In the genomic region with DNA sequence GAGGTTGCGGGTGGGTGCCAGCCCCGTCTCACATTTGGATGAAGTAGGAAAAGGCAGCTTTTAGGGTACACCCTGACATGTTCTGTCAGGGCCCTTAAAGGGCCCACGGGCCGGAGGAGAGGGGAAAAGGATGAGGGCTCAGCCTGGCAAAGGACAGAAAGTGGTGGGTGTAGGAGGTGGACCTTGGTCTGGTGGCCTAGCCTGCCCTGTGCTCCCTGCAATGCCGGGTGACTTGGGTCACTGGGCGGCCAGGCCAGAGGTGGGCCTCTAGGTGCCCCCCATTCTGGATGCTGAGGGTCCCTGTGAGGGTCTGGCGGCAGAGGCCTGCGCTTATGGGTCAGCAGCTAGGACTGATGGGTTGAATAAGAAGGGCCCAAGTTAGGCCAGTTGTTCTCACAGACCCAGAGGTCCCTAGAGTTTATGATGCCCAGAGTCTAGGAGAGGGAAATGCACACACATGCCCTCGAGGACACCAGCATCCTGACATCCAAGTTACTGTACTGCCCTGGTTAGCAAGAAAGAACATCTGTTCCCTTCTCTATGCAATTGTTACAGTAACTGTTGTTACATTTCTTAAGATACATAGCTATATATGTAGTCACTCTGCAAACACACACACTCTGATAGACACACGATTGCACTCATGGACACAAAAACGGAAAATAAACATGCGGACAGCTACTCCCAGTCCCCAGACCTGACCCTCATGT, we compare ENCODE assay signal across 10 cellular contexts. TPM values are rescaled to one million over a fixed set of nuclear protein-coding genes. Genes with fewer than 3 reads are reported as not detected.
A peak's percentile ranks its signal among the peaks of the same experiment; 100 is the strongest.
DNase-seq lines count a peak whose midpoint lies in the region; ATAC-seq, FAIRE-seq and TF ChIP-seq lines count a peak whose summit lies in the region.
"Had no signal": no experiment of that assay in that cellular context is flagged by ENCODE, and none has a peak within 500 bp of the region (broad histone marks: within the 10 kb centered on the region; RNA-seq: fewer than 3 reads in every experiment).

No MANE protein-coding gene starts in this region.

- no peak for FAIRE-seq in bronchial epithelial cell (lab: Jason Lieb, UNC)
- FAIRE-seq: frontal cortex had no signal

- DNase-seq in right atrium auricular region (ENCODE audit: low spot score) (no peak), Right ventricle myocardium superior (no peak), bronchial epithelial cell (ENCODE audit: low read depth) (peak; percentile 49), mucosa of descending colon (peak in 1 of 3 donors; percentile 58), aorta (peak in 1 of 2 donors; percentile 53), NCI-H446 treated with DMSO at 0.1 percent for 48 hours (lab: John Stamatoyannopoulos, UW) (no peak), GM10266 (ENCODE audit: extremely low spot score) (no peak)
- DNase-seq in activated CD4-positive, alpha-beta T cell treated with anti-CD3 and anti-CD28 coated beads, Interleukin-2, amount 50 U/mL, for 4 hours = no peak
- DNase-seq: NCI-H1694 had no signal

- peak overlapping the region; percentile 93 to 94 for H3K27ac ChIP-seq in right atrium auricular region
- H3K27ac ChIP-seq in aorta (ENCODE audit: low read depth in 1 of 2, low read length in 2 of 2) = no peak overlapping the region

- no peaks in the 10 kb centered on the region for H3K27me3 ChIP-seq in right atrium auricular region
- no peaks in the 10 kb centered on the region for H3K27me3 ChIP-seq in bronchial epithelial cell (ENCODE audit: control insufficient read depth, insufficient read depth, low read length)
- no peaks in the 10 kb centered on the region for H3K27me3 ChIP-seq in aorta (ENCODE audit: control insufficient read depth in 1 of 2, insufficient read depth in 2 of 2, low read length in 1 of 2)

- H3K4me3 ChIP-seq in right atrium auricular region (peak overlapping the region; percentile 66 to 68), bronchial epithelial cell (ENCODE audit: low read depth, low read length) (peak overlapping the region; percentile 81), mucosa of descending colon (peak overlapping the region; percentile 40), aorta (ENCODE audit: low read length in 2 of 2) (peak overlapping the region; percentile 56 to 75)

- H3K36me3 ChIP-seq in right atrium auricular region (no peaks in the 10 kb centered on the region), bronchial epithelial cell (ENCODE audit: control insufficient read depth, insufficient read depth, low read length) (peaks cover 10% of the 10 kb centered on the region), mucosa of descending colon (ENCODE audit: low read depth) (no peaks in the 10 kb centered on the region), aorta (ENCODE audit: control insufficient read depth in 1 of 2, insufficient read depth in 2 of 2, low read length in 1 of 2) (no peaks in the 10 kb centered on the region)

- TF ChIP-seq CTCF in right atrium auricular region (IDR thresholded peaks at IDR 0.05) (no peak), bronchial epithelial cell (IDR thresholded peaks at IDR 0.05; ENCODE audit: insufficient read depth, low read length, severe bottlenecking) (no peak), mucosa of descending colon (IDR thresholded peaks at IDR 0.05) (no peak), GM10266 (IDR thresholded peaks at IDR 0.05; ENCODE audit: control insufficient read depth, insufficient read depth, low read depth, missing control alignments) (no peak)

- H3K9me3 ChIP-seq in right atrium auricular region (no peaks in the 10 kb centered on the region), mucosa of descending colon (no peaks in the 10 kb centered on the region), aorta (ENCODE audit: control insufficient read depth, low read length) (no peaks in the 10 kb centered on the region)

- 49 to 50% methylated on average over 12 of the region's 12 CpGs for WGBS in aorta, 2 donors

- intact Hi-C loops in Right ventricle myocardium superior (cut with DNase I) (no loop called here), mucosa of descending colon (cut with DNase I, micrococcal nuclease) (no loop called here), aorta (cut with DNase I) (loop anchor here in 1 of 2 donors (5.0 kb wide), 1 partner anchor 70 kb away; the partner anchor contains the start of gene TRIM52)

- H3K4me1 ChIP-seq in right atrium auricular region = peaks cover 0 to 28% of the 10 kb centered on the region in 2 donors
- H3K4me1 ChIP-seq in mucosa of descending colon (ENCODE audit: low read depth) = no peaks in the 10 kb centered on the region
- H3K4me1 ChIP-seq in aorta (ENCODE audit: control insufficient read depth in 1 of 2, insufficient read depth in 2 of 2, low read length in 2 of 2) = no peaks in the 10 kb centered on the region

- ATAC-seq in Right ventricle myocardium superior (ENCODE audit: poor library complexity) (no peak), mucosa of descending colon (no peak), aorta (ENCODE audit: low FRiP score) (no peak)

RNA-seq across cellular contexts. Expression of gene TRIM7, which starts 12.5 kb away (rescaled TPM):
- 1 to 10 TPM; 4.1 to 7.7 TPM for total RNA-seq in right atrium auricular region
- total RNA-seq in Right ventricle myocardium superior = 10.8 TPM
- total RNA-seq in bronchial epithelial cell = 20.8 and 35.7 TPM in 2 replicates
- 1 to 10 TPM; 1.5 to 3.9 (median 3.2) TPM for total RNA-seq in mucosa of descending colon
- 1 to 10 TPM; 3.0 to 6.9 TPM for total RNA-seq in aorta
- 1 to 10 TPM; 4.3 to 6.3 TPM for polyA plus RNA-seq in aorta

RNA-seq across cellular contexts. Expression of gene TRIM41, which starts 30.6 kb away (rescaled TPM):
- total RNA-seq in right atrium auricular region (10 to 100 TPM; 10.0 to 11.2 TPM), Right ventricle myocardium superior (20.7 TPM), bronchial epithelial cell (10.3 and 26.0 TPM in 2 replicates), mucosa of descending colon (10 to 100 TPM; 25.6 to 34.0 (median 27.6) TPM), aorta (10 to 100 TPM; 15.2 to 21.4 TPM)
- 10 to 100 TPM; 15.7 to 22.2 TPM for polyA plus RNA-seq in aorta

RNA-seq across cellular contexts. Expression of gene OR2V2, which starts 45.1 kb away (rescaled TPM):
- not detected for total RNA-seq in right atrium auricular region
- total RNA-seq in Right ventricle myocardium superior = not detected
- total RNA-seq in bronchial epithelial cell = not detected in 2 replicates
- total RNA-seq in mucosa of descending colon = not detected
- total RNA-seq in aorta = not detected
- polyA plus RNA-seq in aorta = not detected
- total RNA-seq: frontal cortex had no signal

RNA-seq across cellular contexts. Expression of gene RACK1, which starts 51.2 kb away (rescaled TPM):
- total RNA-seq in right atrium auricular region (1,000 to 10,000 TPM; 1,155 to 1,413 TPM), Right ventricle myocardium superior (577 TPM), bronchial epithelial cell (5,806 and 7,283 TPM in 2 replicates), mucosa of descending colon (1,000 to 10,000 TPM; 1,078 to 1,367 (median 1,218) TPM), aorta (1,000 to 10,000 TPM in 1 of 2 donors, 100 to 1,000 TPM in 1; 922 to 1,191 TPM)
- 1,000 to 10,000 TPM; 1,838 to 2,024 TPM for polyA plus RNA-seq in aorta

Comparison
In these comparisons a context has a peak if more than half of its experiments do, and no peak if none do; other contexts are left out.
1. H3K27ac ChIP-seq: peak in right atrium auricular region (2 of 2); none in aorta (0 of 2).
2. Peak in every context shown above with its lines, with median percentiles within 50 percentile points of each other: H3K4me3 ChIP-seq.